Comparison of ENCODE assay signal across 2 cellular contexts in genomic region chr9:106915851-106916250, GRCh38.
TF ChIP-seq lines count a peak whose summit lies in the region.

No MANE protein-coding gene starts in this region.

TF ChIP-seq in SK-N-SH, 30 proteins besides CTCF, POLR2A, EP300 and RAD21 (continued from another document):
- TF ChIP-seq USF2 (IDR thresholded peaks at IDR 0.05; ENCODE audit: borderline replicate concordance, low read depth, low read length): no peak
- no peak for TF ChIP-seq TEAD4 (IDR thresholded peaks at IDR 0.05; ENCODE audit: borderline replicate concordance, insufficient read depth)
- TF ChIP-seq FOSL2 (IDR thresholded peaks at IDR 0.05; ENCODE audit: borderline replicate concordance, low read depth): no peak
- no peak for TF ChIP-seq REST (IDR thresholded peaks at IDR 0.05; ENCODE audit: low read depth, low read length)
- no peak for TF ChIP-seq MEF2A (IDR thresholded peaks at IDR 0.05; ENCODE audit: borderline replicate concordance, low read depth)
- no peak for TF ChIP-seq EZH2phosphoT487 (IDR thresholded peaks at IDR 0.05; ENCODE audit: borderline replicate concordance, low read depth)
- TF ChIP-seq GABPA (IDR thresholded peaks at IDR 0.05; ENCODE audit: low read depth): no peak
- no peak for TF ChIP-seq MAX (IDR thresholded peaks at IDR 0.05; ENCODE audit: low read depth)
- TF ChIP-seq GATA2 (CRISPR knock-in tag; IDR thresholded peaks at IDR 0.05): no peak
- TF ChIP-seq IRF3 (IDR thresholded peaks at IDR 0.05; ENCODE audit: low read depth, low read length): no peak
- TF ChIP-seq ZBTB33 (IDR thresholded peaks at IDR 0.05; ENCODE audit: borderline replicate concordance, low read depth): no peak
- no peak for TF ChIP-seq NFIC (IDR thresholded peaks at IDR 0.05; ENCODE audit: borderline replicate concordance)
- no peak for TF ChIP-seq YY1 (IDR thresholded peaks at IDR 0.05; ENCODE audit: low read depth)
- no peak for TF ChIP-seq FOXM1 (IDR thresholded peaks at IDR 0.05; ENCODE audit: low read depth)

TF ChIP-seq in SK-N-SH treated with all-trans-retinoic acid at 6 μM for 48 hours, 23 proteins besides CTCF, POLR2A, EP300 and RAD21 (continued from another document):
- TF ChIP-seq POU6F1 (CRISPR knock-in tag; IDR thresholded peaks at IDR 0.05; ENCODE audit: borderline replicate concordance, low read depth): no peak
- no peak for TF ChIP-seq ZC3H10 (CRISPR knock-in tag; IDR thresholded peaks at IDR 0.05)
- TF ChIP-seq ZNF8 (CRISPR knock-in tag; IDR thresholded peaks at IDR 0.05): no peak
- TF ChIP-seq CSDC2 (CRISPR knock-in tag; IDR thresholded peaks at IDR 0.05): no peak
TF ChIP-seq in SK-N-SH treated with all-trans-retinoic acid at 6 μM for 48 hours: peak in this region for 0.
